16 cellular contexts compared by ENCODE assay signal in the genomic region with DNA sequence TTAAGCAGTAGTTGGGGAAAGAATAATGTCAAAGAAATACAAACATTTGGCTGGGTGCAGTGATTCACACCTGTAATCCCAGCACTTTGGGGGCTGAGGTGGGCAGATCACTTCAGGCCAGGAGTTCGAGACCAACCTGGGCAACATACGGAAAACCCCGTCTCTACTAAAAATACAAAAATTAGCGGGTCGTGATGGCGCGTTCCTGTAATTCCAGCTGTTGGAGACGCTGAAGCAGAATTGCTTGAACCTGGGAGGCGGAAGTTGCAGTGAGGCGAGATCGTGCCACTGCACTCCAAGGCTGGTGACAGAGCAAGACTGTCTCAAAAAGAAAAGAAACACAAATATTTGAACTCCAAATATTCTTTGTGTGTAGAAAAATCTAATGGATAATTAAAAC. TPM values are rescaled to one million over a fixed set of nuclear protein-coding genes. Genes with fewer than 3 reads are reported as not detected.
DNase-seq lines count a peak whose midpoint lies in the region; ATAC-seq, FAIRE-seq and TF ChIP-seq lines count a peak whose summit lies in the region.
"Had no signal": no experiment of that assay in that cellular context is flagged by ENCODE, and none has a peak within 500 bp of the region (broad histone marks: within the 10 kb centered on the region; RNA-seq: fewer than 3 reads in every experiment).

No MANE protein-coding gene starts in this region.

- H3K4me1 ChIP-seq in KMS-11 (ENCODE audit: low read depth, poor library complexity, severe bottlenecking), result peaks cover 81% of the 10 kb centered on the region
- H3K4me1 ChIP-seq in K562 (replicated peaks in 1 of 2; ENCODE audit: control insufficient read depth in 2 of 2, insufficient read depth in 2 of 2, low read length in 2 of 2), result peaks cover 15 to 51% of the 10 kb centered on the region in 2 experiments

- intact Hi-C loops in Calu3 (cut with micrococcal nuclease; ENCODE audit: unreplicated experiment) (no loop called here), K562 (cut with micrococcal nuclease) (no loop called here)

- peaks cover 96% of the 10 kb centered on the region for H3K79me2 ChIP-seq in KMS-11 (ENCODE audit: insufficient read depth, low read depth)
- peaks cover 98% of the 10 kb centered on the region for H3K79me2 ChIP-seq in K562 (ENCODE audit: control insufficient read depth, insufficient read depth, low read length)
- H3K79me2 ChIP-seq in neural cell (replicated peaks; ENCODE audit: insufficient read depth, low read length), result peaks cover 89% of the 10 kb centered on the region

- no peaks in the 10 kb centered on the region for H3F3A ChIP-seq in neural cell (ENCODE audit: insufficient read depth, low read length, poor library complexity, severe bottlenecking)

- H3K4me3 ChIP-seq in KMS-11 (IDR thresholded peaks at IDR 0.05; ENCODE audit: insufficient read depth, low read depth, low read length), result no peak overlapping the region
- H3K4me3 ChIP-seq in K562, result no peak overlapping the region
- peak overlapping the region; percentile 95 for H3K4me3 ChIP-seq in neural cell (ENCODE audit: low read length)
- H3K4me3 ChIP-seq: mucosa of descending colon, sigmoid colon, thyroid gland had no signal

- 0 out of 2 replicates have a peak, but pooled peaks have one; percentile 26 for TF ChIP-seq POLR2A in K562 (conservative IDR thresholded peaks at IDR 0.05)

- no peaks in the 10 kb centered on the region for H3K9me3 Mint-ChIP-seq in Calu3 (ENCODE audit: low read depth, unreplicated experiment)

- in situ Hi-C loops in K562 (cut with MboI), result no loop called here

- peaks cover 2% of the 10 kb centered on the region for H3K9me1 ChIP-seq in K562 (ENCODE audit: control insufficient read depth, insufficient read depth, low read length)

- H2AFZ ChIP-seq in KMS-11 (ENCODE audit: low read depth) (no peak overlapping the region), K562 (ENCODE audit: low read depth, low read length) (no peak overlapping the region), neural cell (ENCODE audit: low read depth, low read length) (no peak overlapping the region)

- peaks cover 87% of the 10 kb centered on the region for H4K20me1 ChIP-seq in KMS-11 (ENCODE audit: insufficient read depth)
- peaks cover 85% of the 10 kb centered on the region for H4K20me1 ChIP-seq in K562 (replicated peaks; ENCODE audit: control insufficient read depth, insufficient read depth, low read length)
- H4K20me1 ChIP-seq in neural cell (ENCODE audit: insufficient read depth), result peaks cover 69% of the 10 kb centered on the region

- no peaks in the 10 kb centered on the region for H3K27me3 Mint-ChIP-seq in Calu3 (ENCODE audit: unreplicated experiment)

- H3K9me3 ChIP-seq in K562 (replicated peaks; ENCODE audit: control insufficient read depth, insufficient read depth, low read depth, low read length), result no peaks in the 10 kb centered on the region
- H3K9me3 ChIP-seq in neural cell (ENCODE audit: low read length), result no peaks in the 10 kb centered on the region
- H3K9me3 ChIP-seq: esophagus squamous epithelium, mucosa of descending colon, sigmoid colon, thyroid gland had no signal

- H3K27me3 ChIP-seq in KMS-11 (ENCODE audit: insufficient read depth, low read depth) (no peaks in the 10 kb centered on the region), K562 (ENCODE audit: control insufficient read depth in 2 of 2, insufficient read depth in 2 of 2, low read length in 2 of 2) (no peaks in the 10 kb centered on the region), neural cell (ENCODE audit: insufficient read depth, low read depth, low read length) (no peaks in the 10 kb centered on the region)
- H3K27me3 ChIP-seq: esophagus squamous epithelium, sigmoid colon, thyroid gland had no signal

- H3K4me3 Mint-ChIP-seq in Calu3 (ENCODE audit: low read depth, unreplicated experiment), result peak overlapping the region; percentile 98

- peaks cover 67% of the 10 kb centered on the region for H3K4me1 Mint-ChIP-seq in Calu3 (ENCODE audit: low read depth, unreplicated experiment)

- H3K4me2 ChIP-seq in KMS-11 (peak overlapping the region; percentile 17; the same call in 1 of the 2 replicates), K562 (ENCODE audit: insufficient read depth, low read length) (peak overlapping the region; percentile 5), neural cell (ENCODE audit: low read length) (no peak overlapping the region)

- peak overlapping the region; percentile 14 for H3K27ac Mint-ChIP-seq in Calu3 (ENCODE audit: unreplicated experiment)

- no peak for FAIRE-seq in K562 (lab: Jason Lieb, UNC)
- FAIRE-seq: TTC549 had no signal

- H3K36me3 Mint-ChIP-seq in Calu3 (ENCODE audit: insufficient read depth, unreplicated experiment), result peaks cover 61% of the 10 kb centered on the region

- CTCF ChIA-PET in Calu3 (lab: Charles Lee), result no interaction called here
- CTCF ChIA-PET in K562 (lab: Yijun Ruan, JAX; ENCODE audit: low intra/inter-chr PET ratio), result no interaction called here

- BruUV-seq in Calu3 (replicated peaks; lab: Mats Ljungman, UMichigan) (no TSS peak), K562 (replicated peaks; lab: Mats Ljungman, UMichigan) (no TSS peak)

- TF ChIP-seq EP300 in K562 (IDR thresholded peaks at IDR 0.05; ENCODE audit: low read length) (no peak), neural cell (conservative IDR thresholded peaks at IDR 0.05; ENCODE audit: poor library complexity, severe bottlenecking) (no peak)

- TF ChIP-seq RAD21 in K562 (CRISPR knock-in tag; conservative IDR thresholded peaks at IDR 0.05 in 1 of 2, IDR thresholded peaks at IDR 0.05 in 1 of 2) (no peak), neural cell (conservative IDR thresholded peaks at IDR 0.05) (no peak)

- WGBS in K562 (ENCODE audit: insufficient coverage, low coverage, missing lambda C conversion rate), result 59% methylated on average over 11 of the region's 11 CpGs

- ATAC-seq in K562 (no peak), HG03521 (IDR thresholded peaks at IDR 0.05; ENCODE audit: unreplicated experiment) (no peak), GM19023 (IDR thresholded peaks at IDR 0.05; ENCODE audit: unreplicated experiment) (no peak)
- ATAC-seq: mucosa of descending colon had no signal

- DNase-seq in Calu3, result no peak
- no peak for DNase-seq in K562 (ENCODE audit: extremely low read depth in 1 of 4, low spot score in 3 of 4)
- no peak for DNase-seq in inferior parietal cortex (ENCODE audit: extremely low spot score)
- DNase-seq: activated effector memory CD4-positive, alpha-beta T cell treated with Interleukin-2 at 50 U/mL for 16 hours; central memory CD4-positive, alpha-beta T cell; esophagus squamous epithelium; Kasumi-1; mucosa of descending colon; NCI-H2171; sigmoid colon; thyroid gland had no signal

- H3K36me3 ChIP-seq in KMS-11 (ENCODE audit: insufficient read depth) (no peaks in the 10 kb centered on the region), K562 (ENCODE audit: control insufficient read depth, insufficient read depth, low read length) (peaks cover 43% of the 10 kb centered on the region), neural cell (ENCODE audit: insufficient read depth, low read length) (no peaks in the 10 kb centered on the region)
- H3K36me3 ChIP-seq: esophagus squamous epithelium, sigmoid colon, thyroid gland had no signal

- H3K27ac ChIP-seq in KMS-11 (no peak overlapping the region), K562 (ENCODE audit: extremely low read depth, low read depth, low read length) (no peak overlapping the region; the same call in 2 of the 3 replicates), neural cell (ENCODE audit: low read length) (no peak overlapping the region)
- H3K27ac ChIP-seq: esophagus squamous epithelium, thyroid gland had no signal

- H3K9ac ChIP-seq in KMS-11 (no peak overlapping the region), K562 (ENCODE audit: insufficient read depth in 1 of 2, low read depth in 2 of 2, low read length in 2 of 2) (peak overlapping the region in 1 of 2 experiments; percentile 22; a peak in 1 of 4 replicates), neural cell (ENCODE audit: low read length) (no peak overlapping the region)

- no peak for TF ChIP-seq CTCF in Calu3 (IDR thresholded peaks at IDR 0.05; ENCODE audit: unreplicated experiment)
- no peak for TF ChIP-seq CTCF in KMS-11 (conservative IDR thresholded peaks at IDR 0.05; ENCODE audit: low read depth, low read length)
- no peak for TF ChIP-seq CTCF in K562 (IDR thresholded peaks at IDR 0.05 in 2 of 3, conservative IDR thresholded peaks at IDR 0.05 in 1 of 3; ENCODE audit: insufficient read depth in 2 of 3, low read depth in 1 of 3, low read length in 3 of 3)
- no peak for TF ChIP-seq CTCF in neural cell (IDR thresholded peaks at IDR 0.05; ENCODE audit: poor library complexity, severe bottlenecking)

- POLR2A ChIA-PET in K562 (lab: Yijun Ruan, JAX), result interaction anchor here (0.6 to 6.9 kb wide), 5 partner anchors 7 to 91 kb away, joined by 4 to 105 read pairs (median 5); a partner anchor contains a TSS

- H3K9me2 ChIP-seq in neural cell (ENCODE audit: insufficient read depth, low read length), result no peaks in the 10 kb centered on the region

RNA-seq across cellular contexts. Expression of a gene that starts 4.7 kb away (rescaled TPM):
- total RNA-seq in Calu3 (2022), result 228 and 230 TPM in 2 replicates
- 196 and 552 TPM in 2 replicates for total RNA-seq in K562 (2011; cell fraction: chromatin; rRNA removed; ENCODE audit: low replicate concordance)
- 73.5 and 120 TPM in 2 replicates for total RNA-seq in K562 (2011; cell fraction: nucleolus; rRNA removed)
- 284 and 429 TPM in 2 replicates for total RNA-seq in K562 (2011; cell fraction: nucleoplasm; rRNA removed)
- total RNA-seq in K562 (2014; rRNA removed), result 112 and 234 TPM in 2 replicates
- total RNA-seq in K562 (2014; rRNA removed; fragmentation: Illumina TruSeq; extraction: Trizol), result 425 and 528 TPM in 2 replicates
- total RNA-seq in K562 (2015; rRNA removed; fragmentation: Illumina TruSeq; extraction: Trizol), result 378 and 402 TPM in 2 replicates
- 179 and 209 TPM in 2 replicates for total RNA-seq in K562 (2021)
- polyA plus RNA-seq in K562 (2011; rRNA removed), result 194 and 263 TPM in 2 replicates
- polyA plus RNA-seq in K562 (2011; cell fraction: cytosol; rRNA removed), result 69.5 and 129 TPM in 2 replicates
- 124 and 148 TPM in 2 replicates for polyA plus RNA-seq in K562 (2011; cell fraction: nucleus; rRNA removed)
- polyA plus RNA-seq in K562 (2012), result 190 and 210 TPM in 2 replicates
- polyA plus RNA-seq in K562 (2014; fragmentation: Illumina TruSeq; extraction: Trizol), result 232 and 298 TPM in 2 replicates
- 100 to 1,000 TPM; 150 to 299 TPM for polyA plus RNA-seq in K562 (2014; fragmentation: Nextera tagmentation; extraction: Ambion mirVana)
- polyA plus RNA-seq in K562 (2014; rRNA removed), result 205 and 218 TPM in 2 replicates
- polyA minus RNA-seq in K562 (2011; rRNA and poly(A)+ RNA removed), result 405 and 437 TPM in 2 replicates
- 193 and 262 TPM in 2 replicates for polyA minus RNA-seq in K562 (2011; cell fraction: cytosol; rRNA and poly(A)+ RNA removed)
- 99.6 and 227 TPM in 2 replicates for polyA minus RNA-seq in K562 (2011; cell fraction: nucleus; rRNA and poly(A)+ RNA removed)
- polyA plus RNA-seq in neural cell, result 920 and 1,016 TPM in 2 replicates
- 1,092 and 1,245 TPM in 2 replicates for polyA minus RNA-seq in neural cell

RNA-seq across cellular contexts. Expression of a gene that starts 43.4 kb away (rescaled TPM):
- 73.0 and 81.2 TPM in 2 replicates for total RNA-seq in Calu3 (2022)
- total RNA-seq in K562 (2011; cell fraction: chromatin; rRNA removed; ENCODE audit: low replicate concordance), result 45.9 and 94.2 TPM in 2 replicates
- 26.8 and 27.1 TPM in 2 replicates for total RNA-seq in K562 (2011; cell fraction: nucleolus; rRNA removed)
- total RNA-seq in K562 (2011; cell fraction: nucleoplasm; rRNA removed), result 49.4 and 71.2 TPM in 2 replicates
- 84.5 and 89.3 TPM in 2 replicates for total RNA-seq in K562 (2014; rRNA removed)
- total RNA-seq in K562 (2014; rRNA removed; fragmentation: Illumina TruSeq; extraction: Trizol), result 96.6 and 114 TPM in 2 replicates
- total RNA-seq in K562 (2015; rRNA removed; fragmentation: Illumina TruSeq; extraction: Trizol), result 67.0 and 78.3 TPM in 2 replicates
- total RNA-seq in K562 (2021), result 100 and 108 TPM in 2 replicates
- 148 and 173 TPM in 2 replicates for polyA plus RNA-seq in K562 (2011; rRNA removed)
- 36.9 and 70.8 TPM in 2 replicates for polyA plus RNA-seq in K562 (2011; cell fraction: cytosol; rRNA removed)
- 19.2 and 31.0 TPM in 2 replicates for polyA plus RNA-seq in K562 (2011; cell fraction: nucleus; rRNA removed)
- polyA plus RNA-seq in K562 (2012), result 115 and 142 TPM in 2 replicates
- 177 and 187 TPM in 2 replicates for polyA plus RNA-seq in K562 (2014; fragmentation: Illumina TruSeq; extraction: Trizol)
- 100 to 1,000 TPM; 152 to 180 TPM for polyA plus RNA-seq in K562 (2014; fragmentation: Nextera tagmentation; extraction: Ambion mirVana)
- polyA plus RNA-seq in K562 (2014; rRNA removed), result 114 and 128 TPM in 2 replicates
- polyA minus RNA-seq in K562 (2011; rRNA and poly(A)+ RNA removed), result 101 and 135 TPM in 2 replicates
- 59.9 and 67.9 TPM in 2 replicates for polyA minus RNA-seq in K562 (2011; cell fraction: cytosol; rRNA and poly(A)+ RNA removed)
- 12.5 and 26.5 TPM in 2 replicates for polyA minus RNA-seq in K562 (2011; cell fraction: nucleus; rRNA and poly(A)+ RNA removed)
- polyA plus RNA-seq in neural cell, result 181 and 201 TPM in 2 replicates
- polyA minus RNA-seq in neural cell, result 204 and 212 TPM in 2 replicates
